Comparison of ENCODE assay signal across 22 cellular contexts in genomic region chr14:103227076-103227475, GRCh38.
DNase-seq lines count a peak whose midpoint lies in the region; FAIRE-seq and TF ChIP-seq lines count a peak whose summit lies in the region.
"Had no signal": no experiment of that assay in that cellular context is flagged by ENCODE, and none has a peak within 500 bp of the region (broad histone marks: within the 10 kb centered on the region; RNA-seq: fewer than 3 reads in every experiment).

No MANE protein-coding gene starts in this region.

- no peaks in the 10 kb centered on the region for H3K36me3 ChIP-seq in H1 (ENCODE audit: control insufficient read depth in 2 of 4, insufficient read depth in 4 of 4, low read length in 3 of 4)
- no peaks in the 10 kb centered on the region for H3K36me3 ChIP-seq in neuronal stem cell (replicated peaks in 1 of 2; ENCODE audit: control insufficient read depth in 2 of 2, insufficient read depth in 2 of 2, low read length in 2 of 2)
- H3K36me3 ChIP-seq: BE2C; BLaER1 treated with 17β-estradiol and CSF1 and Interleukin-3, amounts not matched to agents 10 nM and 100 nM had no signal

- CTCF ChIA-PET in H1 (lab: Charles Lee; ENCODE audit: partially characterized antibody): interaction anchor here (0.9 to 2.0 kb wide), 3 partner anchors 11 to 122 kb away, joined by 4 to 6 read pairs (median 5); no protein-coding TSS in a partner anchor

- H3K18ac ChIP-seq in H1 (ENCODE audit: extremely low read depth, low read length) (no peak overlapping the region), neuronal stem cell (ENCODE audit: low read length) (no peak overlapping the region)

- in situ Hi-C loops in GM13976 (cut with MboI; ENCODE audit: low sequenced_read_pairs, unreplicated experiment) (no loop called here), G401 (cut with HindIII; ENCODE audit: low sequenced_read_pairs) (no loop called here)

- H4K8ac ChIP-seq in H1 (ENCODE audit: extremely low read depth, insufficient read depth, low read length) (peak overlapping the region; percentile 75; the same call in 1 of the 2 replicates), neuronal stem cell (ENCODE audit: low read depth, low read length) (no peak overlapping the region)

- no peak overlapping the region for H2BK120ac ChIP-seq in H1 (replicated peaks; ENCODE audit: low read depth, low read length)
- no peak overlapping the region for H2BK120ac ChIP-seq in neuronal stem cell (ENCODE audit: low read depth, low read length)

- H3K14ac ChIP-seq in H1 (ENCODE audit: insufficient read length): no peak overlapping the region
- peak overlapping the region; percentile 33 for H3K14ac ChIP-seq in neuronal stem cell (ENCODE audit: low read length)

- no peak for FAIRE-seq in H1 (lab: Jason Lieb, UNC)
- FAIRE-seq: A204.1, GM12878, GM18507, H54 had no signal

- H3K27me3 ChIP-seq in H1 (replicated peaks in 1 of 4; ENCODE audit: control insufficient read depth in 3 of 4, extremely low read depth in 1 of 4, insufficient read depth in 3 of 4, low read length in 3 of 4): peaks cover 0 to under 1% (median 0%) of the 10 kb centered on the region in 4 experiments; a peak in 1 of 7 replicates
- peaks cover 0 to 44% (median under 1%) of the 10 kb centered on the region in 3 experiments for H3K27me3 ChIP-seq in neuronal stem cell (ENCODE audit: control insufficient read depth in 3 of 3, insufficient read depth in 3 of 3, low read depth in 1 of 3, low read length in 3 of 3)
- H3K27me3 ChIP-seq: BE2C; BLaER1 treated with 17β-estradiol and CSF1 and Interleukin-3, amounts not matched to agents 10 nM and 100 nM had no signal

- no peak for TF ChIP-seq EP300 in H1 (IDR thresholded peaks at IDR 0.05; ENCODE audit: borderline replicate concordance in 1 of 2, low read depth in 2 of 2, low read length in 2 of 2)

- H3K9ac ChIP-seq in H1 (replicated peaks in 1 of 4; ENCODE audit: extremely low read depth in 1 of 4, low read depth in 3 of 4, low read length in 3 of 4): no peak overlapping the region
- H3K9ac ChIP-seq in neuronal stem cell (ENCODE audit: low read depth, low read length, poor library complexity): no peak overlapping the region
- H3K9ac ChIP-seq: BLaER1 treated with 17β-estradiol and CSF1 and Interleukin-3, amounts not matched to agents 10 nM and 100 nM had no signal

- no peak overlapping the region for H4K5ac ChIP-seq in H1 (ENCODE audit: insufficient read length, low read depth, low read length)

- H4K20me1 ChIP-seq in H1 (replicated peaks in 1 of 2; ENCODE audit: control insufficient read depth in 1 of 2, insufficient read depth in 2 of 2, low read length in 2 of 2): no peaks in the 10 kb centered on the region
- H4K20me1 ChIP-seq: BLaER1 treated with 17β-estradiol and CSF1 and Interleukin-3, amounts not matched to agents 10 nM and 100 nM had no signal

- H2AK5ac ChIP-seq in H1 (ENCODE audit: low read depth, low read length) (no peak overlapping the region; the same call in 1 of the 2 replicates), neuronal stem cell (ENCODE audit: low read depth, low read length) (peak overlapping the region; percentile 23)

- H2AFZ ChIP-seq in H1 (ENCODE audit: low read length) (no peak overlapping the region), neuronal stem cell (ENCODE audit: low read length) (no peak overlapping the region)
- H2AFZ ChIP-seq: GM23338 had no signal

- H3K79me1 ChIP-seq in H1 (ENCODE audit: low read depth, low read length) (no peaks in the 10 kb centered on the region), neuronal stem cell (ENCODE audit: low read depth, low read length) (peaks cover 2% of the 10 kb centered on the region)

- TF ChIP-seq RAD21 in H1 (IDR thresholded peaks at IDR 0.05 in 1 of 2, conservative IDR thresholded peaks at IDR 0.05 in 1 of 2; ENCODE audit: low read depth in 2 of 2, low read length in 2 of 2): no peak

- H3K79me2 ChIP-seq in H1 (ENCODE audit: control insufficient read depth in 1 of 2, insufficient read depth in 2 of 2, low read length in 2 of 2): no peaks in the 10 kb centered on the region

- H3K4me1 ChIP-seq in H1 (replicated peaks in 1 of 4; ENCODE audit: control insufficient read depth in 3 of 4, insufficient read depth in 4 of 4, low read length in 3 of 4) (peaks cover 0 to 6% (median under 1%) of the 10 kb centered on the region in 4 experiments; a peak in 3 of 7 replicates), neuronal stem cell (ENCODE audit: control insufficient read depth in 2 of 2, insufficient read depth in 1 of 2, low read depth in 1 of 2, low read length in 2 of 2) (peaks cover 0 to 3% of the 10 kb centered on the region in 2 donors)
- H3K4me1 ChIP-seq: BE2C had no signal

- no peak overlapping the region for H2BK20ac ChIP-seq in H1 (ENCODE audit: low read length)

- TF ChIP-seq POLR2A in H1 (IDR thresholded peaks at IDR 0.05; ENCODE audit: control extremely low read depth in 1 of 2, low read depth in 2 of 2, low read length in 2 of 2): no peak

- H3K4me2 ChIP-seq in H1 (ENCODE audit: insufficient read depth in 1 of 2, low read depth in 2 of 2, low read length in 2 of 2) (no peak overlapping the region), neuronal stem cell (ENCODE audit: insufficient read depth, low read length, poor library complexity, severe bottlenecking) (no peak overlapping the region)
- H3K4me2 ChIP-seq: GM23338 had no signal

- H4K91ac ChIP-seq in H1 (replicated peaks; ENCODE audit: insufficient read length, low read length) (no peak overlapping the region), neuronal stem cell (ENCODE audit: low read depth, low read length, poor library complexity) (no peak overlapping the region)

- H3K4ac ChIP-seq in H1 (replicated peaks; ENCODE audit: insufficient read length, low read depth, low read length) (no peak overlapping the region), neuronal stem cell (ENCODE audit: low read length) (peak overlapping the region; percentile 72)

- POLR2A ChIA-PET in H1 (lab: Charles Lee; ENCODE audit: partially characterized antibody): no interaction called here

- H3K9me3 ChIP-seq in H1 (ENCODE audit: insufficient read depth in 2 of 2, low read depth in 1 of 2, low read length in 1 of 2) (no peaks in the 10 kb centered on the region), neuronal stem cell (replicated peaks in 1 of 2; ENCODE audit: control insufficient read depth in 2 of 2, insufficient read depth in 1 of 2, low read depth in 1 of 2, low read length in 2 of 2) (no peaks in the 10 kb centered on the region)
- H3K9me3 ChIP-seq: BE2C; BLaER1 treated with 17β-estradiol and CSF1 and Interleukin-3, amounts not matched to agents 10 nM and 100 nM had no signal

- H3K56ac ChIP-seq in H1 (replicated peaks; ENCODE audit: insufficient read length, low read depth, low read length): no peak overlapping the region

- DNase-seq in GM13976 (ENCODE audit: low spot score) (peak; percentile 17), H1 (ENCODE audit: low read depth in 1 of 2, low spot score in 2 of 2) (no peak), neuronal stem cell (ENCODE audit: low spot score) (no peak), AG08396 (ENCODE audit: low spot score) (no peak), G401 (ENCODE audit: low spot score) (no peak), DMS79 (lab: John Stamatoyannopoulos, UW) (no peak)
- DNase-seq: AML-193; BE2C; Calu3; CD4-positive, alpha-beta T cell; COR-L47; DMS53; DND-41; GDM1; HCEC 1CT had no signal

- H3K4me3 ChIP-seq in H1 (ENCODE audit: extremely low read depth in 1 of 4, insufficient read depth in 2 of 4, low read depth in 3 of 4, low read length in 4 of 4) (no peak overlapping the region), neuronal stem cell (ENCODE audit: low read length in 2 of 2) (no peak overlapping the region)
- H3K4me3 ChIP-seq: BLaER1 treated with 17β-estradiol and CSF1 and Interleukin-3, amounts not matched to agents 10 nM and 100 nM; GM12878; GM23338 had no signal

- WGBS in H1 (ENCODE audit: extremely low coverage in 1 of 2, insufficient coverage in 1 of 2, insufficient read length in 1 of 2, insufficient replicate concordance in 2 of 2, low coverage in 1 of 2, low lambda C conversion rate in 2 of 2, missing lambda C conversion rate in 1 of 2), 2 experiments: 82% methylated on average over 7 of the region's 9 CpGs; no CpG with 5 or more reads in 1 of the 2 experiments
- no CpG with 5 or more reads among the region's 9 CpGs for WGBS in neuronal stem cell (ENCODE audit: extremely low coverage in 2 of 2, insufficient read length in 2 of 2, insufficient replicate concordance in 1 of 2), 2 donors

- H3K23me2 ChIP-seq in H1 (ENCODE audit: low read depth, low read length): no peaks in the 10 kb centered on the region

- no peak overlapping the region for H2BK5ac ChIP-seq in H1 (ENCODE audit: low read depth, low read length)
- H2BK5ac ChIP-seq in neuronal stem cell (ENCODE audit: low read length): no peak overlapping the region

- no peak overlapping the region; the same call in 1 of the 2 replicates for H3K27ac ChIP-seq in H1 (ENCODE audit: low read depth, low read length)
- H3K27ac ChIP-seq in neuronal stem cell (replicated peaks; ENCODE audit: low read length): no peak overlapping the region
- H3K27ac ChIP-seq: 22Rv1; BLaER1 treated with 17β-estradiol and CSF1 and Interleukin-3, amounts not matched to agents 10 nM and 100 nM had no signal

- H2BK12ac ChIP-seq in H1 (ENCODE audit: low read depth, low read length) (0 out of 2 replicates have a peak overlapping the region, but pooled peaks have one; percentile 50), neuronal stem cell (ENCODE audit: low read length) (no peak overlapping the region)

- TF ChIP-seq CTCF in GM13976 (IDR thresholded peaks at IDR 0.05; ENCODE audit: borderline replicate concordance, control extremely low read depth, extremely low read depth, insufficient read depth, missing control alignments): no peak
- TF ChIP-seq CTCF in H1 (IDR thresholded peaks at IDR 0.05; ENCODE audit: control extremely low read depth in 1 of 3, insufficient read depth in 1 of 3, low read depth in 1 of 3, low read length in 3 of 3): no peak

- no peak overlapping the region for H3K23ac ChIP-seq in H1 (ENCODE audit: insufficient read length)
- no peak overlapping the region for H3K23ac ChIP-seq in neuronal stem cell (ENCODE audit: low read depth, low read length, poor library complexity)

- no peak overlapping the region for H2BK15ac ChIP-seq in H1 (ENCODE audit: low read length)
- no peak overlapping the region for H2BK15ac ChIP-seq in neuronal stem cell (ENCODE audit: low read length)

TF ChIP-seq in H1, 55 proteins besides CTCF, POLR2A, EP300 and RAD21 (continues in another document):
- TF ChIP-seq ATF3 (IDR thresholded peaks at IDR 0.05; ENCODE audit: insufficient read depth, low read depth, low read length) (no peak), SAP30 (IDR thresholded peaks at IDR 0.05; ENCODE audit: insufficient read depth, insufficient replicate concordance, low read length) (no peak), GTF2F1 (IDR thresholded peaks at IDR 0.05; ENCODE audit: borderline replicate concordance, low read depth, low read length) (no peak), SIRT6 (IDR thresholded peaks at IDR 0.05; ENCODE audit: low read length) (no peak), SP2 (IDR thresholded peaks at IDR 0.05; ENCODE audit: low read length) (no peak)
